In the genomic region with DNA sequence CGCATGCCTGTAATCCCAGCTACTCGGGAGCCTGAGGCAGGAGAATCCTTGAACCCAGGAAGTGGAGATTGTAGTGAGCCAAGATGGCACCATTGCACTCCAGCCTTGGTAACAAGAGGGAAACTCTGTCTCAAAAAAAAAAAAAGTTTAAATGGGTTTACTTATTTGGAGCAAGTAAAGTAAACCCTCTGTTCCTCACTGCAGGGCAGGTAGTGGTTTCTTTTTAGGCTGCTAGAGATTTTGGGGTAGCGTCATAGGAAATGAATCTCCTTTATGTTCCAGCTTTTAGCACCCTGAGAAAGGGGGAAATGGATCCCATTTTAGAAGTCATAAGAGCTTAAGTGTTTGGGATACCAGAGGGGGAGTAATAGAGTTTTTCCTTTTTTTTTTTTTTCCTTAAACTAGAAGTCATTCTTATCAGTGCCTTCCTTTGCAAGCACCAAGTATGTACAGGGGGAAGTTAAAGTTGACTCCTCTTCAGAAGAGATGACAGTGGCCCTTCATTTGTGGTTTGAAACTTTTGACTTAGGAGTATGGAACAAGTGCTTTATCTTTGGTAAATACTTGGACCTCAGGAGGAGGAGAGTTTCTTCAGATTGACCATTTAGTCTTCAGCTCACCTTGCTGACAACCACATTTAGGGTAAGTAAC, we compare ENCODE assay signal across 1 cellular context.
TF ChIP-seq lines count a peak whose summit lies in the region.

No MANE protein-coding gene starts in this region.

TF ChIP-seq in GM12878, 131 proteins besides CTCF, POLR2A, EP300 and RAD21:
- TF ChIP-seq ETV6 (conservative IDR thresholded peaks at IDR 0.05 in 1 of 2, IDR thresholded peaks at IDR 0.05 in 1 of 2; ENCODE audit: borderline replicate concordance in 1 of 2, low read depth in 1 of 2) (no peak), RUNX3 (IDR thresholded peaks at IDR 0.05; ENCODE audit: low read length) (0 out of 2 replicates have a peak, but pooled peaks have one; percentile 8)
